7 cellular contexts compared by ENCODE assay signal in genomic region chr3:67790043-67790442, GRCh38.
A peak's percentile ranks its signal among the peaks of the same experiment; 100 is the strongest.
DNase-seq lines count a peak whose midpoint lies in the region; ATAC-seq and TF ChIP-seq lines count a peak whose summit lies in the region.

No MANE protein-coding gene starts in this region.

- H3K27ac Mint-ChIP-seq in activated CD4-positive, alpha-beta T cell treated with anti-CD3 and anti-CD28 coated beads, Interleukin-2, amount 10 ng/mL, durations not matched to agents 24 days and 14 days = no peak overlapping the region
- H3K27ac Mint-ChIP-seq in effector memory CD8-positive, alpha-beta T cell = no peak overlapping the region
- H3K27ac Mint-ChIP-seq in natural killer cell = no peak overlapping the region

- no peaks in the 10 kb centered on the region for H3K36me3 ChIP-seq in H7 (replicated peaks; ENCODE audit: control insufficient read depth, insufficient read depth, low read length)
- no peaks in the 10 kb centered on the region for H3K36me3 ChIP-seq in MG63
- H3K36me3 ChIP-seq in testis (ENCODE audit: low read depth, missing control alignments) = no peaks in the 10 kb centered on the region

- no peak overlapping the region for H3K4me3 Mint-ChIP-seq in activated CD4-positive, alpha-beta T cell treated with anti-CD3 and anti-CD28 coated beads, Interleukin-2, amount 10 ng/mL, durations not matched to agents 24 days and 14 days
- H3K4me3 Mint-ChIP-seq in effector memory CD8-positive, alpha-beta T cell = no peak overlapping the region
- H3K4me3 Mint-ChIP-seq in natural killer cell = no peak overlapping the region

- TF ChIP-seq CTCF in GM12872 (IDR thresholded peaks at IDR 0.05; ENCODE audit: insufficient read depth, low read depth, low read length) (peak; percentile 82), natural killer cell (IDR thresholded peaks at IDR 0.05) (peak; percentile 85), testis (IDR thresholded peaks at IDR 0.05) (peak; percentile 19 to 66 (median 48))

- WGBS in testis, 2 donors = 46 to 58% methylated on average over 2 of the region's 2 CpGs

- peaks cover 3% of the 10 kb centered on the region for H3K27me3 Mint-ChIP-seq in activated CD4-positive, alpha-beta T cell treated with anti-CD3 and anti-CD28 coated beads, Interleukin-2, amount 10 ng/mL, durations not matched to agents 24 days and 14 days
- peaks cover 4 to 8% of the 10 kb centered on the region in 2 donors for H3K27me3 Mint-ChIP-seq in effector memory CD8-positive, alpha-beta T cell
- peaks cover 20 to 52% of the 10 kb centered on the region in 2 donors for H3K27me3 Mint-ChIP-seq in natural killer cell (ENCODE audit: low read depth in 2 of 2)

- peak; percentile 80 for ATAC-seq in effector memory CD8-positive, alpha-beta T cell (replicated peaks)
- peak; percentile 86 to 93 (median 87) for ATAC-seq in natural killer cell

- no peak overlapping the region for H3K27ac ChIP-seq in testis

- no peaks in the 10 kb centered on the region for H3K4me1 ChIP-seq in testis

- H3K9me3 ChIP-seq in MG63 (no peaks in the 10 kb centered on the region), testis (no peaks in the 10 kb centered on the region)

- H3K4me1 Mint-ChIP-seq in activated CD4-positive, alpha-beta T cell treated with anti-CD3 and anti-CD28 coated beads, Interleukin-2, amount 10 ng/mL, durations not matched to agents 24 days and 14 days = peaks cover 2% of the 10 kb centered on the region
- H3K4me1 Mint-ChIP-seq in effector memory CD8-positive, alpha-beta T cell (ENCODE audit: low read depth in 2 of 2) = no peaks in the 10 kb centered on the region
- H3K4me1 Mint-ChIP-seq in natural killer cell = peaks cover 7 to 8% of the 10 kb centered on the region in 2 donors

- DNase-seq in H7 (peak; percentile 51), MG63 (peak; percentile 11), natural killer cell (peak; percentile 52), testis (peak; percentile 71)
- peak; percentile 86 for DNase-seq in activated CD4-positive, alpha-beta T cell treated with anti-CD3 and anti-CD28 coated beads, Interleukin-2, amount 10 ng/mL, durations not matched to agents 24 days and 14 days
- DNase-seq in effector memory CD8-positive, alpha-beta T cell = peak; percentile 53 to 66 (median 54)

- no peak for TF ChIP-seq POLR2A in testis (IDR thresholded peaks at IDR 0.05)

- no peak overlapping the region for H3K4me3 ChIP-seq in H7 (ENCODE audit: insufficient read depth, low read depth, low read length)
- no peak overlapping the region for H3K4me3 ChIP-seq in MG63
- no peak overlapping the region for H3K4me3 ChIP-seq in testis

- H3K27me3 ChIP-seq in H7 (ENCODE audit: control insufficient read depth, insufficient read depth, low read length) (no peaks in the 10 kb centered on the region), MG63 (no peaks in the 10 kb centered on the region), testis (no peaks in the 10 kb centered on the region)

- intact Hi-C loops in activated CD4-positive, alpha-beta T cell treated with anti-CD3 and anti-CD28 coated beads, Interleukin-2, amount 10 ng/mL, durations not matched to agents 24 days and 14 days (cut with micrococcal nuclease) = loop anchor here (1.0 kb wide), 3 partner anchors 404 to 676 kb away; no protein-coding TSS in a partner anchor
- intact Hi-C loops in natural killer cell (cut with micrococcal nuclease) = loop anchor here (1.0 kb wide), 4 partner anchors 196 to 819 kb away; no protein-coding TSS in a partner anchor
- intact Hi-C loops in testis (cut with DNase I; ENCODE audit: low total_unique reads) = no loop called here

- H3K9me3 Mint-ChIP-seq in activated CD4-positive, alpha-beta T cell treated with anti-CD3 and anti-CD28 coated beads, Interleukin-2, amount 10 ng/mL, durations not matched to agents 24 days and 14 days = peaks cover 2% of the 10 kb centered on the region
- H3K9me3 Mint-ChIP-seq in effector memory CD8-positive, alpha-beta T cell = peaks cover 5 to 7% of the 10 kb centered on the region in 2 donors
- peaks cover 0 to 3% of the 10 kb centered on the region in 2 donors for H3K9me3 Mint-ChIP-seq in natural killer cell

- no peaks in the 10 kb centered on the region for H3K36me3 Mint-ChIP-seq in activated CD4-positive, alpha-beta T cell treated with anti-CD3 and anti-CD28 coated beads, Interleukin-2, amount 10 ng/mL, durations not matched to agents 24 days and 14 days (ENCODE audit: low read depth)
- H3K36me3 Mint-ChIP-seq in effector memory CD8-positive, alpha-beta T cell (ENCODE audit: insufficient read depth) = no peaks in the 10 kb centered on the region
- peaks cover 17% of the 10 kb centered on the region for H3K36me3 Mint-ChIP-seq in natural killer cell

Comparison
In these comparisons a context has a peak if more than half of its experiments do, and no peak if none do; other contexts are left out.
1. DNase-seq: peak in every context shown above with its lines; median percentile 86 in activated CD4-positive, alpha-beta T cell treated with anti-CD3 and anti-CD28 coated beads, Interleukin-2, amount 10 ng/mL, durations not matched to agents 24 days and 14 days; 71 in testis; 54 in effector memory CD8-positive, alpha-beta T cell; 52 in natural killer cell; 51 in H7; 11 in MG63.